ENCODE assay signal across 20 cellular contexts in genomic region chr3:102662223-102662622, GRCh38.
"Had no signal": no experiment of that assay in that cellular context is flagged by ENCODE, and none has a peak within 500 bp of the region (broad histone marks: within the 10 kb centered on the region; RNA-seq: fewer than 3 reads in every experiment).

No MANE protein-coding gene starts in this region.

- H3K36me3 ChIP-seq: heart left ventricle, left lung, lower lobe of right lung, sigmoid colon, stomach, thoracic aorta, transverse colon had no signal

- H3K27me3 ChIP-seq: heart left ventricle, left lung, sigmoid colon, stomach, transverse colon had no signal

- H3K9me3 ChIP-seq: heart left ventricle, left lung, lower lobe of right lung, sigmoid colon, stomach, thoracic aorta, transverse colon had no signal

- FAIRE-seq: endothelial cell of umbilical vein, frontal cortex, islet of Langerhans had no signal

- ATAC-seq: heart left ventricle, left lung, lower lobe of right lung, natural killer cell had no signal

- H3K4me1 ChIP-seq: heart left ventricle, left lung, lower lobe of right lung, sigmoid colon, stomach, transverse colon had no signal

- H3K4me3 ChIP-seq: coronary artery, heart left ventricle, left lung, lower lobe of right lung, sigmoid colon, skin epidermis, stomach, thoracic aorta, transverse colon had no signal

- DNase-seq: effector CD4-positive, alpha-beta T cell; endodermal cell; heart left ventricle; hypothalamus; kidney glomerular epithelial cell; left lung; lower lobe of right lung; natural killer cell; posterior cingulate gyrus; sigmoid colon; stimulated activated naive CD4-positive, alpha-beta T cell; stomach; substantia nigra; transverse colon had no signal

- H3K27ac ChIP-seq: coronary artery, heart left ventricle, left lung, lower lobe of right lung, sigmoid colon, skin epidermis, stomach, thoracic aorta, transverse colon had no signal
